In the genomic region with DNA sequence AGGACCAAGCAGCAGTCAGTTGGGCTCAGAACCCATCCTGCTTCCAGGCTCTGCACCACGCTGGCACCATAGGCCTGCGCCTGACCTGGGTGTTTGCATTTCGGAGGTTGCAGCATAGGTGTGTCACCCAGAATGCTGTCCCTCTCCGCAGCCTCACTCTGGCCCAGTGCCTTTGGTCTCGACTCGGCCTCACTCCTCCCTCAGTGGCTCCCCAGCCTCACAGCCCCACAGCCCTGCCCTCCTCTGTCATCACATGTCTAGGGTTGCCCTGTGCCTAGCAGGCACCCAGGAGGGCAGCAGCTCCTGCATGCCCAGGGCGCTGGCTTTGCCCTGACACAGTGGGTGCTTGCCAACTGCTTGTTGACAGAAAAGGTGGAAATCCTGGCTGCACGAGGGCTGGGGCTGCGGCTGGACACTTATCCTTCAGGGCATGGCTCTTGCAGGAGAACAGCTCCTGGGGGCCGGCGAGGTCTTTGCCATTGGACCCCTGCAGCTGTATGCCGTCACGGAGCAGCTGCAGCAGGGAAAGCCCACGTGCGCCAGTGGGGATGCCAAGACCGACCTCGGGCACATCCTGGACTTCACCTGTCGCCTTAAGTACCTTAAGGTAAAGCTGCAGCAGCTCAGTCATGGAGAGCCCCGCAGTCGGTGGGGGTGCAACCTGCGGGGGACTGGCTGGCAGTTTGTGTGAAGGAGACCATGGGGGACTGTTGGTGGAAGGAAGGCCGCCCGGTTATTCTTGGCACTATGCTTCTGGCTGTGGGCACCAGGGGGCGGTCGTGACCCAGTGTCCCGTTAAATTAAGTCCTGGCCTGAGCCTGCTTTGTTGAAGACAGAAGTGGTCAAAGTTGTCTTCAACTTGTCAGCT, we compare ENCODE assay signal across 9 cellular contexts. TPM values are rescaled to one million over a fixed set of nuclear protein-coding genes. Genes with fewer than 3 reads are reported as not detected.
DNase-seq lines count a peak whose midpoint lies in the region; ATAC-seq and TF ChIP-seq lines count a peak whose summit lies in the region.
"Had no signal": no experiment of that assay in that cellular context is flagged by ENCODE, and none has a peak within 500 bp of the region (broad histone marks: within the 10 kb centered on the region; RNA-seq: fewer than 3 reads in every experiment).

No MANE protein-coding gene starts in this region.

- no peak overlapping the region for H3T11ph ChIP-seq in H9 (ENCODE audit: low read length)

- H3K18ac ChIP-seq in H9 (ENCODE audit: insufficient read length, low read depth, low read length) = no peak overlapping the region

- H3K23ac ChIP-seq in H9 (ENCODE audit: insufficient read length, low read depth, low read length) = no peak overlapping the region

- H2BK12ac ChIP-seq in H9 (ENCODE audit: insufficient read length, low read depth, low read length) = no peak overlapping the region

- no peak overlapping the region for H3K14ac ChIP-seq in H9 (ENCODE audit: insufficient read depth, low read length)

- no CpG with 5 or more reads among the region's 26 CpGs for WGBS in H9 (ENCODE audit: extremely low coverage, insufficient read length, low lambda C conversion rate)

- H2BK15ac ChIP-seq in H9 (ENCODE audit: low read depth, low read length) = no peak overlapping the region

- H3K27me3 Mint-ChIP-seq in H9 (ENCODE audit: low read depth) = no peaks in the 10 kb centered on the region
- H3K27me3 Mint-ChIP-seq: central memory CD8-positive, alpha-beta T cell had no signal

- ATAC-seq in omental fat pad (ENCODE audit: low FRiP score) (no peak), HG02798 (IDR thresholded peaks at IDR 0.05; ENCODE audit: poor library complexity, unreplicated experiment) (no peak)

- H3K4me3 Mint-ChIP-seq in H9 = no peak overlapping the region
- H3K4me3 Mint-ChIP-seq: central memory CD8-positive, alpha-beta T cell had no signal

- H2AK5ac ChIP-seq in H9 (ENCODE audit: insufficient read length, low read length) = no peak overlapping the region

- no peak overlapping the region for H3K4me2 ChIP-seq in H9 (ENCODE audit: insufficient read depth, insufficient read length, low read length)

- no peak overlapping the region for H4K8ac ChIP-seq in H9 (replicated peaks; ENCODE audit: insufficient read length, low read depth, low read length)

- no peak overlapping the region for H2BK5ac ChIP-seq in H9 (ENCODE audit: insufficient read length, low read length)

- H3K4me3 ChIP-seq in fibroblast of the aortic adventitia (ENCODE audit: low read depth, low read length) = no peak overlapping the region

- no peak overlapping the region for H3K56ac ChIP-seq in H9 (ENCODE audit: insufficient read length, low read depth, low read length)

- H2BK120ac ChIP-seq in H9 (ENCODE audit: low read depth, low read length, poor library complexity, severe bottlenecking) = no peak overlapping the region

- H2BK20ac ChIP-seq in H9 (ENCODE audit: low read depth, low read length, poor library complexity, severe bottlenecking) = no peak overlapping the region

- peak; percentile 63 for TF ChIP-seq CTCF in AG09319 (IDR thresholded peaks at IDR 0.05; ENCODE audit: low read depth, low read length)
- TF ChIP-seq CTCF in H9 (conservative IDR thresholded peaks at IDR 0.05) = peak; percentile 71
- peak; percentile 71 for TF ChIP-seq CTCF in VCaP (conservative IDR thresholded peaks at IDR 0.05)
- TF ChIP-seq CTCF in fibroblast of the aortic adventitia (IDR thresholded peaks at IDR 0.05; ENCODE audit: insufficient read depth, low read length) = peak; percentile 62
- no peak for TF ChIP-seq CTCF in omental fat pad (IDR thresholded peaks at IDR 0.05)

- no peaks in the 10 kb centered on the region for H3K27me3 ChIP-seq in H9 (ENCODE audit: insufficient read depth, low read length)

- H3K27ac ChIP-seq in H9 (ENCODE audit: insufficient read length, low read depth, low read length) = no peak overlapping the region
- peak overlapping the region; percentile 98 for H3K27ac ChIP-seq in VCaP

- H3K4me1 Mint-ChIP-seq in H9 = peaks cover 0 to 6% of the 10 kb centered on the region in 2 experiments; a peak in 2 of 4 replicates

- H3K9ac ChIP-seq in H9 (ENCODE audit: extremely low read depth, insufficient read length, low read length) = no peak overlapping the region

- H3K79me1 ChIP-seq in H9 (ENCODE audit: insufficient read depth, low read depth, low read length, poor library complexity, severe bottlenecking) = no peaks in the 10 kb centered on the region

- peak overlapping the region in 1 of 3 experiments; percentile 57; a peak in 2 of 7 replicates for H3K27ac Mint-ChIP-seq in H9

- H3K4me1 ChIP-seq in H9 (ENCODE audit: insufficient read depth, low read length) = no peaks in the 10 kb centered on the region

- H3K79me2 ChIP-seq in H9 (ENCODE audit: insufficient read depth, low read length) = no peaks in the 10 kb centered on the region

- H3K4ac ChIP-seq in H9 (ENCODE audit: low read depth, low read length) = no peak overlapping the region

- H4K20me1 ChIP-seq in H9 (ENCODE audit: control insufficient read depth, insufficient read depth, insufficient read length) = no peaks in the 10 kb centered on the region

- H4K91ac ChIP-seq in H9 (ENCODE audit: insufficient read length, low read depth, low read length) = no peak overlapping the region

- DNase-seq in AG09319 (ENCODE audit: extremely low read depth, low read depth) = no peak
- peak; percentile 67 for DNase-seq in H9
- peak; percentile 43 for DNase-seq in fibroblast of the aortic adventitia (ENCODE audit: low read depth)
- peak; percentile 52 for DNase-seq in omental fat pad (ENCODE audit: low spot score)
- DNase-seq in NCI-H2029 treated with DMSO at 0.1 percent for 48 hours (lab: John Stamatoyannopoulos, UW) = no peak
- DNase-seq in NCI-H69 (lab: John Stamatoyannopoulos, UW) = no peak

- peaks cover 34 to 65% (median 60%) of the 10 kb centered on the region in 3 experiments for H3K36me3 Mint-ChIP-seq in H9 (ENCODE audit: insufficient read depth in 1 of 3, low read depth in 3 of 3)

- no peaks in the 10 kb centered on the region for H3K23me2 ChIP-seq in H9 (ENCODE audit: insufficient read length, low read depth, low read length, poor library complexity, severe bottlenecking)

- no peak overlapping the region for H2AFZ ChIP-seq in H9 (ENCODE audit: low read length)

- H3K9me3 ChIP-seq in H9 (ENCODE audit: control insufficient read depth, low read depth, low read length) = no peaks in the 10 kb centered on the region

- H4K5ac ChIP-seq in H9 (ENCODE audit: insufficient read length, low read depth, low read length) = no peak overlapping the region

- no peaks in the 10 kb centered on the region for H3K9me3 Mint-ChIP-seq in H9
- H3K9me3 Mint-ChIP-seq: central memory CD8-positive, alpha-beta T cell had no signal

RNA-seq across cellular contexts. Expression of a gene that starts 16.2 kb away (rescaled TPM):
- total RNA-seq in H9 (2021) = 99.0 and 104 TPM in 2 replicates
- 52.7 and 90.8 TPM in 2 replicates for total RNA-seq in fibroblast of the aortic adventitia (ENCODE audit: low replicate concordance)
- 10 to 100 TPM; 59.8 to 82.3 (median 68.5) TPM for total RNA-seq in omental fat pad

RNA-seq across cellular contexts. Expression of a gene that starts 17.8 kb away (rescaled TPM):
- total RNA-seq in H9 (2021) (5.6 and 7.7 TPM in 2 replicates), fibroblast of the aortic adventitia (ENCODE audit: low replicate concordance) (1.4 and 2.0 TPM in 2 replicates), omental fat pad (1 to 10 TPM in 2 of 4 donors, not detected in 2; 2.4 to 2.5 TPM)

RNA-seq across cellular contexts. Expression of a gene that starts 23.5 kb away (rescaled TPM):
- 0.90 and 1.5 TPM in 2 replicates for total RNA-seq in H9 (2021)
- 0.90 and 1.1 TPM in 2 replicates for total RNA-seq in fibroblast of the aortic adventitia (ENCODE audit: low replicate concordance)
- total RNA-seq in omental fat pad = 100 to 1,000 TPM; 231 to 610 (median 304) TPM

RNA-seq across cellular contexts. Expression of a gene that starts 26.7 kb away (rescaled TPM):
- total RNA-seq in H9 (2021) = 1.7 and 2.4 TPM in 2 replicates
- 0.49 TPM in 1 of 2 replicates, not detected in the other for total RNA-seq in fibroblast of the aortic adventitia (ENCODE audit: low replicate concordance)
- 100 to 1,000 TPM in 3 of 4 donors, 10 to 100 TPM in 1; 21.3 to 200 (median 131) TPM for total RNA-seq in omental fat pad

Comparison
In these comparisons a context has a peak if more than half of its experiments do, and no peak if none do; other contexts are left out.
1. DNase-seq: peak in H9 (single experiment), fibroblast of the aortic adventitia (single experiment) and omental fat pad (single experiment); none in AG09319 (single experiment), NCI-H2029 treated with DMSO at 0.1 percent for 48 hours (single experiment) and NCI-H69 (single experiment).
2. CTCF ChIP-seq: peak in AG09319 (single experiment), H9 (single experiment), VCaP (single experiment) and fibroblast of the aortic adventitia (single experiment); none in omental fat pad (0 of 3).
3. RNA of a gene that starts 23.5 kb away (total RNA-seq): 231 to 610 TPM in omental fat pad; 0.90 to 1.5 TPM in H9 and 0.90 to 1.1 TPM in fibroblast of the aortic adventitia; every median in the first group is over 10 times any median in the second.